In the genomic region with DNA sequence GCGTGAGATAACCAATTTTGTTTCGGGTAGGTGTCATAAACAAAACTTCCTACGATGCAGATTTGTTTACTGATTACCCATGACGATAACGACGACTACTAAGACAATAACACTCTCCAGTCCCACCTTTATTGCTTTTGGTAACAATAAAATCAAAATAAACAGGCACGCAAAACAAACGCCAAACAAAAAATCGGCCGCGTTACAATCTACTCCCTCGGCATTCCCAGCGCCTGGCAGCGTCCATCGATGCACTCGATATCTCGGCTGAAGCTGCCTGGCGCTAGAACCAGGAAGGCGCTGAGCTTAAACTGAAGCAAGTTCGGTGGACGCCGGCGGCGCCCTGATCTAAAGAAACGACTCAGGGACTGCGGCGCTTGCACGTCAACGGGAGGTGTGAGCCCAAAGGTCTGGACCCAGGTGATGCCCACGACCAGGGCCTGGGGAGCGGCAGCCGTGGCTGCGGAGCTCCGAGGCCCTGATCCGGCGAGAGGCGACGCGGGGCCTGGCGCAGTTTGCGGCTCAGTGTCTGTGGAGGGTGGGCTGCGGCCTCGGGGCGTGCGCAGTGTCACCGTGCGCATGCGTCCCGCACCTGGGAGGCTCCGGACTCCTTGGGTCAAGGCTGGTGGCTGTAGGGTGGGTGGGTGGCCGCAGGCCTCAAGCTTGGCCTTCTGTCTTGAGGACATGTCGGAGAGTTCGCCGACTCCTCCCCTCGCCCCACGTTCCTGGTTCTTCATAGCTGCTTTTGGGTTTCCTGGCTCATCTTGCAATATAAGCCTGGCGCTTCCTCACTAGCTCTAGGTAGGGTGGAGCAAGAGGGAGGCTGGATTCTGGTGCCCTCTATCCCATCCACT, we compare ENCODE assay signal across 8 cellular contexts. TPM values are rescaled to one million over a fixed set of nuclear protein-coding genes. Genes with fewer than 3 reads are reported as not detected.
DNase-seq lines count a peak whose midpoint lies in the region; ATAC-seq and TF ChIP-seq lines count a peak whose summit lies in the region.

TSS of gene RSRC1 (plus strand) at position 286 of the 854 bp plus-strand sequence. CDS start 12,016 bp downstream, outside the sequence.

- peak within 1 kb of the TSS; percentile 75 for H3K4me3 ChIP-seq in coronary artery

- no peak for TF ChIP-seq CTCF in coronary artery (IDR thresholded peaks at IDR 0.05)

- peak within 1 kb of the TSS; percentile 48 to 80 for H3K27ac ChIP-seq in coronary artery

- peak; percentile 87 for TF ChIP-seq POLR2A in GM19193 (IDR thresholded peaks at IDR 0.05; ENCODE audit: extremely low read depth, insufficient read depth, insufficient read length)

- ATAC-seq in HG03442 (IDR thresholded peaks at IDR 0.05; ENCODE audit: unreplicated experiment) (peak; percentile 81), left lobe of liver (peak; percentile 97)

- DNase-seq in AML-193 (lab: John Stamatoyannopoulos, UW) (peak; percentile 90 to 93), NCI-H524 (lab: John Stamatoyannopoulos, UW) (peak; percentile 91 to 92), coronary artery (ENCODE audit: low spot score) (peak; percentile 85), left lobe of liver (ENCODE audit: low spot score) (peak; percentile 86)
- peak; percentile 85 for DNase-seq in activated CD4-positive, alpha-beta T cell treated with anti-CD3 and anti-CD28 coated beads for 48 hours
- peak; percentile 77 for DNase-seq in stimulated activated CD4-positive, alpha-beta T cell treated with anti-CD3 and anti-CD28 coated beads, Interleukin-2, amount 100 ng/mL, for 24 hours

RNA-seq across cellular contexts. Expression of gene RSRC1, which starts in this region (rescaled TPM):
- 7.5 TPM for total RNA-seq in left lobe of liver

Comparison
In these comparisons a context has a peak if more than half of its experiments do, and no peak if none do; other contexts are left out.
1. Peak in every context shown above with its lines: DNase-seq, ATAC-seq, H3K4me3 ChIP-seq and H3K27ac ChIP-seq.